Comparison of ENCODE assay signal across 9 cellular contexts in the genomic region with DNA sequence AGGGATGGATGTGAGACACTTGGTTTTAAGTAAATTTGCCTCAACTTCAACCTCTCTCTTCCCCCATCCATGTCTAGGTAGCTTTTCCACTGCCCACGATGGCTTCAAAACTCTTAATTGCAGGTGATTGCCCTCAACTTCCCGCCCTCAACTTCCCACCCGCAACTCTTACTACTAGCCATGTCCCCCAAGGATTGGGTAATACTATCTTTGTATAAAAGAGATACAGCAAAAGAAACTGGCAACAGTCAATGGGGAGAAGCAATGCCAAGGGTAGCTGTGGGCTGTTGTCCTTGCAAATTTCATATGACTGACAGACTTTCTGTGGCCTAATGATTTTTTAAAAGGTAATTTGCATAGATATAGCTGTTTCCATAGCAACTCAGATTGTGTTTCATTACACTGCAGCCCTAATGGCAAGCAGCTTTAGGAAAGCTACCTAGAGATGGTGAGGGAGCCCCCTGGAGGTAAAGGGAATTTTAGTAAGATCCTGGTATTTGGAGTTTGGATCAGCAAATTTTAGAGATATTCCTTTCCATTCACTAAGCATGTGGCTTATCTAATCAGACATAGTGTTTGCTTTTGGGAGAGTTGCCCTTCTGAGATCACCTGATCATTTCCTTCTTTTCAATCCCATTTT.
DNase-seq lines count a peak whose midpoint lies in the region; ATAC-seq and TF ChIP-seq lines count a peak whose summit lies in the region.
"Had no signal": no experiment of that assay in that cellular context is flagged by ENCODE, and none has a peak within 500 bp of the region (broad histone marks: within the 10 kb centered on the region; RNA-seq: fewer than 3 reads in every experiment).

No MANE protein-coding gene starts in this region.

- DNase-seq in NCI-H1417 (lab: John Stamatoyannopoulos, UW) (peak; percentile 6 to 58 (median 6)), NCI-H1417 treated with DMSO at 0.1 percent for 48 hours (lab: John Stamatoyannopoulos, UW) (no peak), RPMI7951 (ENCODE audit: low read depth) (peak; percentile 42), foreskin keratinocyte (peak in 1 of 2 donors; percentile 4), upper lobe of left lung (no peak), occipital lobe (lab: John Stamatoyannopoulos, UW) (no peak)

- H3K27me3 ChIP-seq in foreskin keratinocyte (no peaks in the 10 kb centered on the region), upper lobe of left lung (no peaks in the 10 kb centered on the region)
- H3K27me3 ChIP-seq: BLaER1 had no signal

- WGBS in upper lobe of left lung, 2 donors: 69 to 70% methylated on average over 3 of the region's 3 CpGs

- TF ChIP-seq POLR2A in upper lobe of left lung (IDR thresholded peaks at IDR 0.05): no peak

- TF ChIP-seq CTCF in foreskin keratinocyte (conservative IDR thresholded peaks at IDR 0.05) (peak; percentile 56), upper lobe of left lung (IDR thresholded peaks at IDR 0.05) (peak in 4 of 6 experiments; percentile 14 to 32 (median 26))

- no peak for TF ChIP-seq EP300 in upper lobe of left lung (IDR thresholded peaks at IDR 0.05)

- ATAC-seq in HG03521 (IDR thresholded peaks at IDR 0.05; ENCODE audit: unreplicated experiment) (peak; percentile 76), foreskin keratinocyte (peak; percentile 40), upper lobe of left lung (ENCODE audit: low FRiP score in 2 of 2) (no peak), GM19328 (IDR thresholded peaks at IDR 0.05; ENCODE audit: unreplicated experiment) (no peak)

- no peaks in the 10 kb centered on the region for H3K9me3 ChIP-seq in upper lobe of left lung

- H3K4me1 ChIP-seq in foreskin keratinocyte: no peaks in the 10 kb centered on the region
- no peaks in the 10 kb centered on the region for H3K4me1 ChIP-seq in upper lobe of left lung

- H3K27ac ChIP-seq in foreskin keratinocyte (no peak overlapping the region), upper lobe of left lung (no peak overlapping the region)
- H3K27ac ChIP-seq: BLaER1 had no signal

- no peak overlapping the region for H3K4me3 ChIP-seq in upper lobe of left lung
- H3K4me3 ChIP-seq: BLaER1 had no signal

- no peaks in the 10 kb centered on the region for H3K36me3 ChIP-seq in upper lobe of left lung
- H3K36me3 ChIP-seq: BLaER1 had no signal

Comparison
In these comparisons a context has a peak if more than half of its experiments do, and no peak if none do; other contexts are left out.
1. DNase-seq: peak in NCI-H1417 (3 of 3) and RPMI7951 (single experiment); none in NCI-H1417 treated with DMSO at 0.1 percent for 48 hours (single experiment), upper lobe of left lung (0 of 2) and occipital lobe (single experiment).
2. ATAC-seq: peak in HG03521 (single experiment) and foreskin keratinocyte (single experiment); none in upper lobe of left lung (0 of 2) and GM19328 (single experiment).